24 cellular contexts compared by ENCODE assay signal in the genomic region with DNA sequence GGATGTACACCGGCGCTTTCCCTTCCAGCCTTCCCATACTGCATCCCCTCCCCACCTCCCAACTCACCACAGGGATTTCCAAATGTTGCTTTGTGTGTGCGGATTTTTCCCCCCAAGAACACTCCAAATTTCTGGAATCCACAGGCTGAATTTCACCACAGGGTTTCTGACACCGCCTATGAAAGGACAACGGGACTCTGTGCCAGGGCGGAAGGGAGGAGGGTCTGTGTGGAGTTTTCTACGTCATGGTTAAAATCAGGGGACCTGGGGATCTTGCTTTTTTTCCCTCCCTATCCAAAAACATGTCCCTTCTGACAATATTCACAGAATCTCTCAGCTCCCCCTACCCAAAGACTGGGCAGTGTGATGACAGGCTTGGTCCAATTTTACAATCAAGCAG. TPM values are rescaled to one million over a fixed set of nuclear protein-coding genes. Genes with fewer than 3 reads are reported as not detected.
"Had no signal": no experiment of that assay in that cellular context is flagged by ENCODE, and none has a peak within 500 bp of the region (broad histone marks: within the 10 kb centered on the region; RNA-seq: fewer than 3 reads in every experiment).

No MANE protein-coding gene starts in this region.

- DNase-seq: activated B cell treated with CpG ODN at 0.5 μM for 24 hours; activated CD4-positive, alpha-beta T cell treated with anti-CD3 and anti-CD28 coated beads for 1 hour; activated CD4-positive, alpha-beta T cell treated with anti-CD3 and anti-CD28 coated beads, Interleukin-2, amount 10 ng/mL, durations not matched to agents 24 days and 14 days; activated CD4-positive, alpha-beta T cell treated with anti-CD3 and anti-CD28 coated beads, Interleukin-2, amount 50 U/mL, for 48 hours; activated CD8-positive, alpha-beta memory T cell treated with anti-CD3 and anti-CD28 coated beads, Interleukin-2, amount 10 ng/mL, durations not matched to agents 7 days and 5 days; activated gamma-delta T cell; activated naive CD4-positive, alpha-beta T cell treated with anti-CD3 and anti-CD28 coated beads for 36 hours; activated naive CD8-positive, alpha-beta T cell treated with anti-CD3 and anti-CD28 coated beads for 36 hours; activated T-cell treated with anti-CD3 and anti-CD28 coated beads, Interleukin-2, amount 50 U/mL, for 4 hours; caudate nucleus; Kasumi-1; NCI-H1105 treated with DMSO at 0.1 percent for 48 hours; NCI-H1436 treated with DMSO at 0.1 percent for 48 hours; NCI-H187; NCI-H2081; NCI-H510A treated with DMSO at 0.1 percent for 48 hours; Peyer's patch; SHP77 treated with DMSO at 0.1 percent for 48 hours; T-helper 17 cell; T1000 had no signal

- H3K27ac ChIP-seq: RWPE1 had no signal

- H3K36me3 ChIP-seq: adrenal gland, Peyer's patch had no signal

- H3K9me3 ChIP-seq: adrenal gland, Peyer's patch had no signal

- H3K4me1 ChIP-seq: Peyer's patch had no signal

- ATAC-seq: activated CD8-positive, alpha-beta memory T cell treated with anti-CD3 and anti-CD28 coated beads, Interleukin-2, amount 10 ng/mL, durations not matched to agents 7 days and 5 days; activated T-cell treated with anti-CD3 and anti-CD28 coated beads, Interleukin-2, amount 50 U/mL, for 4 hours; activated T-helper 17 cell treated with anti-CD3 and anti-CD28 coated beads, Interleukin-2, amount 50 U/mL, for 72 hours; T-helper 17 cell had no signal

- H3K4me3 ChIP-seq: adrenal gland, Peyer's patch had no signal

- H3K27me3 ChIP-seq: adrenal gland, Peyer's patch had no signal

RNA-seq across cellular contexts. Expression of a gene that starts 14.6 kb away (rescaled TPM):
- total RNA-seq: activated naive CD4-positive, alpha-beta T cell treated with anti-CD3 and anti-CD28 coated beads for 36 hours; activated naive CD8-positive, alpha-beta T cell treated with anti-CD3 and anti-CD28 coated beads for 36 hours had no signal

RNA-seq across cellular contexts. Expression of a gene that starts 17.7 kb away (rescaled TPM):
- total RNA-seq: activated B cell treated with CpG ODN at 0.5 μM for 24 hours; activated CD4-positive, alpha-beta T cell treated with anti-CD3 and anti-CD28 coated beads, Interleukin-2, amount 10 ng/mL, durations not matched to agents 24 days and 14 days; activated CD8-positive, alpha-beta memory T cell treated with anti-CD3 and anti-CD28 coated beads, Interleukin-2, amount 10 ng/mL, durations not matched to agents 7 days and 5 days; activated naive CD4-positive, alpha-beta T cell treated with anti-CD3 and anti-CD28 coated beads for 36 hours; activated naive CD8-positive, alpha-beta T cell treated with anti-CD3 and anti-CD28 coated beads for 36 hours; activated T-helper 17 cell treated with anti-CD3 and anti-CD28 coated beads, Interleukin-2, amount 50 U/mL, for 72 hours; SK-MEL-5 had no signal
